ENCODE assay signal across 8 cellular contexts in genomic region chr11:61092280-61092766, GRCh38. TPM values are rescaled to one million over a fixed set of nuclear protein-coding genes. Genes with fewer than 3 reads are reported as not detected.
A peak's percentile ranks its signal among the peaks of the same experiment; 100 is the strongest.
DNase-seq lines count a peak whose midpoint lies in the region; TF ChIP-seq lines count a peak whose summit lies in the region.

No MANE protein-coding gene starts in this region.

- no peak overlapping the region for H3K4me3 ChIP-seq in HAP-1
- H3K4me3 ChIP-seq in sigmoid colon = no peak overlapping the region

- WGBS in sigmoid colon, 2 donors = 63 to 87% methylated on average over 10 of the region's 10 CpGs

- H3K27ac ChIP-seq in sigmoid colon = no peak overlapping the region

- peak overlapping the region; percentile 76 to 92 (median 86) for H3K27ac Mint-ChIP-seq in CD14-positive monocyte

- peak overlapping the region; percentile 16 to 57 for H3K4me3 Mint-ChIP-seq in CD14-positive monocyte

- peaks cover 0 to 4% (median 0%) of the 10 kb centered on the region in 7 donors for H3K9me3 Mint-ChIP-seq in CD14-positive monocyte

- no peaks in the 10 kb centered on the region for H3K4me1 ChIP-seq in HAP-1
- no peaks in the 10 kb centered on the region for H3K4me1 ChIP-seq in sigmoid colon

- no peak for TF ChIP-seq POLR2A in sigmoid colon (IDR thresholded peaks at IDR 0.05)

- in situ Hi-C loops in HAP-1 (cut with MboI; ENCODE audit: low sequenced_read_pairs) = no loop called here

- DNase-seq in CD14-positive monocyte (ENCODE audit: low spot score) (peak; percentile 69), GM20000 (ENCODE audit: low spot score) (peak; percentile 65), T-helper 9 cell (peak; percentile 34), germinal center (ENCODE audit: low spot score) (peak; percentile 65), HAP-1 (ENCODE audit: low spot score in 2 of 2) (no peak), sigmoid colon (no peak), NCI-H2081 (lab: John Stamatoyannopoulos, UW) (no peak), cerebellar nuclear complex (lab: John Stamatoyannopoulos, UW) (no peak)

- no peak for TF ChIP-seq EP300 in sigmoid colon (IDR thresholded peaks at IDR 0.05)

- H3K4me1 Mint-ChIP-seq in CD14-positive monocyte = peaks cover 47% of the 10 kb centered on the region

- TF ChIP-seq CTCF in CD14-positive monocyte (IDR thresholded peaks at IDR 0.05) (no peak), GM20000 (IDR thresholded peaks at IDR 0.05; ENCODE audit: extremely low read depth, missing control alignments) (no peak), sigmoid colon (IDR thresholded peaks at IDR 0.05) (no peak)

- H3K36me3 ChIP-seq in HAP-1 (replicated peaks) (no peaks in the 10 kb centered on the region), sigmoid colon (no peaks in the 10 kb centered on the region)

- peaks cover 0 to 7% (median 2%) of the 10 kb centered on the region in 3 donors for H3K27me3 Mint-ChIP-seq in CD14-positive monocyte (ENCODE audit: low read depth in 3 of 3)

- no peaks in the 10 kb centered on the region for H3K36me3 Mint-ChIP-seq in CD14-positive monocyte

- intact Hi-C loops in CD14-positive monocyte (cut with micrococcal nuclease) = no loop called here
- intact Hi-C loops in sigmoid colon (cut with DNase I) = no loop called here

- H3K9me3 ChIP-seq in HAP-1 (no peaks in the 10 kb centered on the region), sigmoid colon (no peaks in the 10 kb centered on the region)

- H3K27me3 ChIP-seq in HAP-1 (ENCODE audit: low read depth) (no peaks in the 10 kb centered on the region), sigmoid colon (no peaks in the 10 kb centered on the region)

RNA-seq across cellular contexts. Expression of gene CD5, which starts 10.0 kb away (rescaled TPM):
- under 1 TPM; 0.34 to 0.61 TPM for polyA plus RNA-seq in CD14-positive monocyte
- total RNA-seq in sigmoid colon = under 1 TPM in 2 of 4 donors, not detected in 2; 0.54 to 0.55 TPM
- polyA plus RNA-seq in sigmoid colon = 10 to 100 TPM in 1 of 3 donors, under 1 TPM in 2; 0.23 to 12.3 (median 0.60) TPM

Comparison
In these comparisons a context has a peak if more than half of its experiments do, and no peak if none do; other contexts are left out.
1. DNase-seq: peak in CD14-positive monocyte (single experiment), GM20000 (single experiment), T-helper 9 cell (single experiment) and germinal center (single experiment); none in HAP-1 (0 of 2), sigmoid colon (single experiment), NCI-H2081 (0 of 2) and cerebellar nuclear complex (0 of 2).